In genomic region chr3:54123538-54124196, GRCh38 we compare ENCODE assay signal across 12 cellular contexts. TPM values are rescaled to one million over a fixed set of nuclear protein-coding genes. Genes with fewer than 3 reads are reported as not detected.
DNase-seq lines count a peak whose midpoint lies in the region; ATAC-seq and TF ChIP-seq lines count a peak whose summit lies in the region.
"Had no signal": no experiment of that assay in that cellular context is flagged by ENCODE, and none has a peak within 500 bp of the region (broad histone marks: within the 10 kb centered on the region; RNA-seq: fewer than 3 reads in every experiment).

No MANE protein-coding gene starts in this region.

- H3K4me3 Mint-ChIP-seq in MCF 10A (ENCODE audit: unreplicated experiment): peak overlapping the region; percentile 25
- H3K4me3 Mint-ChIP-seq in effector memory CD8-positive, alpha-beta T cell: peak overlapping the region; percentile 39 to 40

- no peak overlapping the region for H2BK15ac ChIP-seq in mesenchymal stem cell (ENCODE audit: low read depth, poor library complexity, severe bottlenecking)

- DNase-seq in MCF 10A (ENCODE audit: unreplicated experiment) (no peak), mammary epithelial cell (no peak), mesenchymal stem cell (no peak), vagina (ENCODE audit: extremely low spot score in 2 of 2) (no peak), globus pallidus (ENCODE audit: low spot score) (no peak), medulla oblongata (ENCODE audit: extremely low spot score) (no peak), cerebellum (ENCODE audit: low spot score) (no peak)
- no peak for DNase-seq in effector memory CD8-positive, alpha-beta T cell
- DNase-seq: activated CD4-positive, alpha-beta T cell treated with anti-CD3 and anti-CD28 coated beads for 4 hours; central memory CD4-positive, alpha-beta T cell; NCI-H524 treated with DMSO at 0.1 percent for 48 hours had no signal

- no peaks in the 10 kb centered on the region for H3K79me2 ChIP-seq in mammary epithelial cell (ENCODE audit: insufficient read depth, low read length)

- H2AK5ac ChIP-seq in mesenchymal stem cell (ENCODE audit: low read length, severe bottlenecking): no peak overlapping the region

- H3K4me2 ChIP-seq in mammary epithelial cell (ENCODE audit: insufficient read depth, low read depth, low read length): no peak overlapping the region
- H3K4me2 ChIP-seq in mesenchymal stem cell (ENCODE audit: low read length, poor library complexity, severe bottlenecking): peak overlapping the region; percentile 33

- H3K36me3 Mint-ChIP-seq in MCF 10A (ENCODE audit: insufficient read depth, unreplicated experiment): no peaks in the 10 kb centered on the region
- no peaks in the 10 kb centered on the region for H3K36me3 Mint-ChIP-seq in effector memory CD8-positive, alpha-beta T cell (ENCODE audit: insufficient read depth)

- ATAC-seq in effector memory CD8-positive, alpha-beta T cell (replicated peaks): no peak

- CTCF ChIA-PET in MCF 10A (lab: Yijun Ruan, JAX) (no interaction called here), mammary epithelial cell (lab: Charles Lee; ENCODE audit: low non-redundant PET) (no interaction called here)

- H3K4me1 Mint-ChIP-seq in MCF 10A (ENCODE audit: insufficient read depth, unreplicated experiment): peaks cover 5% of the 10 kb centered on the region
- H3K4me1 Mint-ChIP-seq in effector memory CD8-positive, alpha-beta T cell (ENCODE audit: low read depth in 2 of 2): peaks cover 0 to 3% of the 10 kb centered on the region in 2 donors

- H3K14ac ChIP-seq in mesenchymal stem cell (ENCODE audit: low read length in 2 of 2): no peak overlapping the region

- POLR2A ChIA-PET in MCF 10A (lab: Yijun Ruan, JAX): no interaction called here

- no peak overlapping the region for H2BK120ac ChIP-seq in mesenchymal stem cell (ENCODE audit: low read depth, low read length)

- intact Hi-C loops in MCF 10A (cut with micrococcal nuclease): no loop called here
- intact Hi-C loops in mammary epithelial cell (cut with micrococcal nuclease): no loop called here
- intact Hi-C loops in vagina (cut with DNase I): no loop called here

- WGBS in mammary epithelial cell (ENCODE audit: low coverage, missing lambda C conversion rate): 24% methylated on average over 18 of the region's 18 CpGs
- WGBS in mesenchymal stem cell: 20% methylated on average over 18 of the region's 18 CpGs

- peaks cover 42% of the 10 kb centered on the region for H3K27me3 Mint-ChIP-seq in MCF 10A (ENCODE audit: insufficient read depth, unreplicated experiment)
- peaks cover 36 to 53% of the 10 kb centered on the region in 2 donors for H3K27me3 Mint-ChIP-seq in effector memory CD8-positive, alpha-beta T cell

- no peak for TF ChIP-seq POLR2A in vagina (IDR thresholded peaks at IDR 0.05)

- peaks cover 24% of the 10 kb centered on the region for H3K27me3 ChIP-seq in mammary epithelial cell (ENCODE audit: insufficient read depth, low read length)
- H3K27me3 ChIP-seq in mesenchymal stem cell (ENCODE audit: control insufficient read depth in 1 of 2, insufficient read depth in 1 of 2, low read length in 2 of 2): peaks cover 55 to 70% of the 10 kb centered on the region in 2 experiments
- no peaks in the 10 kb centered on the region for H3K27me3 ChIP-seq in vagina

- H3K4me3 ChIP-seq in mammary epithelial cell (replicated peaks in 1 of 3; ENCODE audit: insufficient read depth in 1 of 3, low read depth in 2 of 3, low read length in 3 of 3) (no peak overlapping the region), mesenchymal stem cell (ENCODE audit: insufficient read depth in 1 of 2, low read depth in 1 of 2, low read length in 2 of 2) (peak overlapping the region in 1 of 2 experiments; percentile 64), vagina (peak overlapping the region; percentile 60 to 78)

- no peak overlapping the region for H3K27ac Mint-ChIP-seq in MCF 10A (ENCODE audit: low read depth, unreplicated experiment)
- no peak overlapping the region for H3K27ac Mint-ChIP-seq in effector memory CD8-positive, alpha-beta T cell

- no peak overlapping the region for H4K8ac ChIP-seq in mesenchymal stem cell (ENCODE audit: low read length)

- H3K23ac ChIP-seq in mesenchymal stem cell (ENCODE audit: low read length in 2 of 2): no peak overlapping the region

- H3K4ac ChIP-seq in mesenchymal stem cell (ENCODE audit: low read depth in 1 of 2, low read length in 2 of 2): no peak overlapping the region

- no peak overlapping the region for H3K18ac ChIP-seq in mesenchymal stem cell (ENCODE audit: low read depth in 1 of 2, low read length in 2 of 2)

- H3K9me3 ChIP-seq in mammary epithelial cell (replicated peaks; ENCODE audit: insufficient read depth, low read length) (no peaks in the 10 kb centered on the region), mesenchymal stem cell (ENCODE audit: control insufficient read depth, low read length) (no peaks in the 10 kb centered on the region), vagina (no peaks in the 10 kb centered on the region)

- no peak overlapping the region for H4K91ac ChIP-seq in mesenchymal stem cell (ENCODE audit: low read length)

- H2AFZ ChIP-seq in mammary epithelial cell (ENCODE audit: low read depth, low read length) (no peak overlapping the region), mesenchymal stem cell (ENCODE audit: low read depth, low read length) (no peak overlapping the region)

- H2BK12ac ChIP-seq in mesenchymal stem cell (ENCODE audit: low read length in 2 of 2): no peak overlapping the region

- in situ Hi-C loops in mammary epithelial cell (cut with MboI; ENCODE audit: low sequenced_read_pairs in 2 of 2): no loop called here

- BruUV-seq in MCF 10A (replicated peaks; lab: Mats Ljungman, UMichigan) (no TSS peak), mammary epithelial cell (replicated peaks; lab: Mats Ljungman, UMichigan) (no TSS peak)

- no peak overlapping the region for H2BK5ac ChIP-seq in mesenchymal stem cell (ENCODE audit: low read depth, low read length, poor library complexity, severe bottlenecking)

- no peaks in the 10 kb centered on the region for H3K9me3 Mint-ChIP-seq in MCF 10A (ENCODE audit: unreplicated experiment)
- peaks cover 0 to 1% of the 10 kb centered on the region in 2 donors for H3K9me3 Mint-ChIP-seq in effector memory CD8-positive, alpha-beta T cell

- H3K9ac ChIP-seq in mammary epithelial cell (ENCODE audit: insufficient read depth, low read length) (no peak overlapping the region), mesenchymal stem cell (ENCODE audit: low read length) (no peak overlapping the region)

- dilution Hi-C loops in mammary epithelial cell (cut with HindIII; ENCODE audit: low sequenced_read_pairs): no loop called here

- TF ChIP-seq CTCF in MCF 10A (IDR thresholded peaks at IDR 0.05; ENCODE audit: unreplicated experiment) (no peak), mammary epithelial cell (conservative IDR thresholded peaks at IDR 0.05 in 1 of 2, IDR thresholded peaks at IDR 0.05 in 1 of 2; ENCODE audit: extremely low read depth in 1 of 2, insufficient read depth in 1 of 2, low read depth in 1 of 2, low read length in 2 of 2) (no peak), vagina (IDR thresholded peaks at IDR 0.05) (no peak)

- no peaks in the 10 kb centered on the region for H3K79me1 ChIP-seq in mesenchymal stem cell (replicated peaks; ENCODE audit: low read length, poor library complexity, severe bottlenecking)

- peaks cover 11% of the 10 kb centered on the region for H3K4me1 ChIP-seq in mammary epithelial cell (ENCODE audit: insufficient read depth, low read length)
- peaks cover 25% of the 10 kb centered on the region for H3K4me1 ChIP-seq in mesenchymal stem cell (ENCODE audit: control insufficient read depth, insufficient read depth, low read depth, low read length)
- peaks cover 14% of the 10 kb centered on the region for H3K4me1 ChIP-seq in vagina

- no peaks in the 10 kb centered on the region for H3K36me3 ChIP-seq in mammary epithelial cell (ENCODE audit: insufficient read depth, low read length)
- H3K36me3 ChIP-seq in mesenchymal stem cell (ENCODE audit: control insufficient read depth in 1 of 2, insufficient read depth in 2 of 2, low read depth in 1 of 2, low read length in 2 of 2): no peaks in the 10 kb centered on the region
- H3K36me3 ChIP-seq in vagina: no peaks in the 10 kb centered on the region

- no peak overlapping the region for H3K27ac ChIP-seq in mammary epithelial cell (ENCODE audit: insufficient read depth, low read depth, low read length)
- no peak overlapping the region for H3K27ac ChIP-seq in mesenchymal stem cell (ENCODE audit: low read length, poor library complexity, severe bottlenecking)
- no peak overlapping the region for H3K27ac ChIP-seq in vagina
- H3K27ac ChIP-seq: C4-2B had no signal

- no peaks in the 10 kb centered on the region for H4K20me1 ChIP-seq in mammary epithelial cell (ENCODE audit: insufficient read depth, low read length)

RNA-seq across cellular contexts. Expression of gene CACNA2D3, which starts 1.3 kb away (rescaled TPM):
- total RNA-seq in MCF 10A (2022) (1.5 and 2.3 TPM in 2 replicates), mammary epithelial cell (under 1 TPM in 1 of 2 donors, not detected in 1; 0.17 TPM), vagina (17.2 TPM), cerebellum (5.4 TPM)
- 0.05 TPM for polyA plus RNA-seq in mammary epithelial cell
- not detected for polyA minus RNA-seq in mammary epithelial cell
- 0.28 TPM for polyA plus RNA-seq in mesenchymal stem cell (2013, experiment 1 of 2)
- 0.27 TPM for polyA plus RNA-seq in mesenchymal stem cell (2013, experiment 2 of 2)

Comparison
In these comparisons a context has a peak if more than half of its experiments do, and no peak if none do; other contexts are left out.
1. H3K4me3 ChIP-seq: peak in vagina (2 of 2); none in mammary epithelial cell (0 of 3).